ENCODE assay signal across 1 cellular context in the genomic region with DNA sequence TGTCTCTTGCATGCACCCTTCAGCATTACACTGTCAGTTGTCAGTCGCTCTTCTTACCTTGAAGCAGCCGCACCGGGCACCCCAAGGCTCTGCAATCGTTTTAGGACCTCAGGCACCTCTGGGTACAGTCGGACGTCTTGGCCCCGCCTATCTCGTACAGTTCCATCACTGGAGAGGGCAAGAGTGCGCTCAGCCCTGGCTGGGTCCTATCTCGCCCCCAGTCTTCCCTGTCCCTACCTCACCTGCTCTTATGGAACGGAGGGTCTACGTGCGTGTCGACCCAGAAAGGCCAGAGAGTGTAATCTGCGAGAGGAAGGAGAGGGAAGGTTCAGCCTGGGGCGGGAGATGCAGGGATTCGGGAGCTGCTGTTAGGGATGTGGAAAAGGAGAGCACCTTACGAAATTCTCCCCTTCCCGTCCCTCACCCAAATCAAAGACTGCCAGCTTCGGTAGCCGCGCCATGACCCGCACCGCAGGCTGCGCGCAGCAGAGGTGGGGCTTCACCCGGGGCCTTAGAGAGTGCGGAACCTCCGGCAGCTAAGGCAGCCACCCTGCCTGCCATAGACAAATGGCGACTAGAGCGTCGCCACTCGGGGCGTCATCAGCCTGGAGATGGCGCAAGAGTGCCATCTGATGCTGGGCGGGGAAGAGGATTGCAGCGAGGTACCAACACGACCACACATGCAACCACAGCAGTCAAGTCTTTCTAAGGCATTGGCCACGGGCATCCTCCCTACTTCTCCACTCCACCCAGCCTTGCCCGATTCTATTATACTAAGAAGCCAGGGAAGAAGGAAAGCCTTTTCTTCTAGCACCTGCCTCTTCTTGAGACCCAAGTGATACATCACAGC.
TF ChIP-seq lines count a peak whose summit lies in the region.

Gene MDP1, minus strand, starts transcription at position 572 of the 850 bp plus-strand sequence. Its CDS starts 111 bp downstream, at position 461.

TF ChIP-seq in K562, 482 proteins besides CTCF, POLR2A, EP300 and RAD21 (continued from another document and continues in another):
- TF ChIP-seq, protein P1, sequence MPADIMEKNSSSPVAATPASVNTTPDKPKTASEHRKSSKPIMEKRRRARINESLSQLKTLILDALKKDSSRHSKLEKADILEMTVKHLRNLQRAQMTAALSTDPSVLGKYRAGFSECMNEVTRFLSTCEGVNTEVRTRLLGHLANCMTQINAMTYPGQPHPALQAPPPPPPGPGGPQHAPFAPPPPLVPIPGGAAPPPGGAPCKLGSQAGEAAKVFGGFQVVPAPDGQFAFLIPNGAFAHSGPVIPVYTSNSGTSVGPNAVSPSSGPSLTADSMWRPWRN (IDR thresholded peaks at IDR 0.05; ENCODE audit: low read depth), result no peak
- TF ChIP-seq CREB1 (IDR thresholded peaks at IDR 0.05), result peak; percentile 88
- peak; percentile 93 for TF ChIP-seq CREB1 (CRISPR knock-in tag; IDR thresholded peaks at IDR 0.05)
- TF ChIP-seq KLF16 (IDR thresholded peaks at IDR 0.05), result no peak
- TF ChIP-seq SAP30 (IDR thresholded peaks at IDR 0.05; ENCODE audit: borderline replicate concordance, insufficient read depth, low read depth, low read length, poor library complexity, severe bottlenecking), result no peak
- TF ChIP-seq DMBX1 (CRISPR knock-in tag; IDR thresholded peaks at IDR 0.05; ENCODE audit: borderline replicate concordance), result no peak
- TF ChIP-seq NCOR1 (IDR thresholded peaks at IDR 0.05), result 0 out of 2 replicates have a peak, but pooled peaks have one; percentile 11
- TF ChIP-seq ZNF263 (CRISPR knock-in tag; IDR thresholded peaks at IDR 0.05; ENCODE audit: borderline replicate concordance), result no peak; the same call in 1 of the 2 replicates
- TF ChIP-seq CBX3 (IDR thresholded peaks at IDR 0.05; ENCODE audit: borderline replicate concordance in 1 of 2, low read length in 2 of 2), result no peak
- no peak for TF ChIP-seq ZNF282 (CRISPR knock-in tag; IDR thresholded peaks at IDR 0.05)
- TF ChIP-seq PTRF (tag; IDR thresholded peaks at IDR 0.05), result no peak
- TF ChIP-seq ZBTB7A (IDR thresholded peaks at IDR 0.05; ENCODE audit: borderline replicate concordance, control insufficient read depth, low read depth, low read length), result no peak
- no peak for TF ChIP-seq ILK (tag; IDR thresholded peaks at IDR 0.05; ENCODE audit: borderline replicate concordance, low read depth)
- TF ChIP-seq NFATC3 (IDR thresholded peaks at IDR 0.05), result no peak
- TF ChIP-seq HMG20A (CRISPR knock-in tag; conservative IDR thresholded peaks at IDR 0.05), result no peak
- TF ChIP-seq RBFOX2 (IDR thresholded peaks at IDR 0.05; ENCODE audit: low read depth, low read length), result peak; percentile 85
- TF ChIP-seq ZKSCAN3 (CRISPR knock-in tag; IDR thresholded peaks at IDR 0.05), result no peak
- TF ChIP-seq SMAD3 (CRISPR knock-in tag; conservative IDR thresholded peaks at IDR 0.05), result 0 out of 2 replicates have a peak, but pooled peaks have one; percentile 12
- TF ChIP-seq, protein P2, sequence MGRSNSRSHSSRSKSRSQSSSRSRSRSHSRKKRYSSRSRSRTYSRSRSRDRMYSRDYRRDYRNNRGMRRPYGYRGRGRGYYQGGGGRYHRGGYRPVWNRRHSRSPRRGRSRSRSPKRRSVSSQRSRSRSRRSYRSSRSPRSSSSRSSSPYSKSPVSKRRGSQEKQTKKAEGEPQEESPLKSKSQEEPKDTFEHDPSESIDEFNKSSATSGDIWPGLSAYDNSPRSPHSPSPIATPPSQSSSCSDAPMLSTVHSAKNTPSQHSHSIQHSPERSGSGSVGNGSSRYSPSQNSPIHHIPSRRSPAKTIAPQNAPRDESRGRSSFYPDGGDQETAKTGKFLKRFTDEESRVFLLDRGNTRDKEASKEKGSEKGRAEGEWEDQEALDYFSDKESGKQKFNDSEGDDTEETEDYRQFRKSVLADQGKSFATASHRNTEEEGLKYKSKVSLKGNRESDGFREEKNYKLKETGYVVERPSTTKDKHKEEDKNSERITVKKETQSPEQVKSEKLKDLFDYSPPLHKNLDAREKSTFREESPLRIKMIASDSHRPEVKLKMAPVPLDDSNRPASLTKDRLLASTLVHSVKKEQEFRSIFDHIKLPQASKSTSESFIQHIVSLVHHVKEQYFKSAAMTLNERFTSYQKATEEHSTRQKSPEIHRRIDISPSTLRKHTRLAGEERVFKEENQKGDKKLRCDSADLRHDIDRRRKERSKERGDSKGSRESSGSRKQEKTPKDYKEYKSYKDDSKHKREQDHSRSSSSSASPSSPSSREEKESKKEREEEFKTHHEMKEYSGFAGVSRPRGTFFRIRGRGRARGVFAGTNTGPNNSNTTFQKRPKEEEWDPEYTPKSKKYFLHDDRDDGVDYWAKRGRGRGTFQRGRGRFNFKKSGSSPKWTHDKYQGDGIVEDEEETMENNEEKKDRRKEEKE (IDR thresholded peaks at IDR 0.05; ENCODE audit: borderline replicate concordance in 1 of 2, control insufficient read depth in 1 of 2, low read depth in 2 of 2, low read length in 1 of 2), result no peak
- TF ChIP-seq ZNF253 (CRISPR knock-in tag; conservative IDR thresholded peaks at IDR 0.05), result no peak
- peak; percentile 46; the same call in 1 of the 2 replicates for TF ChIP-seq NKRF (IDR thresholded peaks at IDR 0.05; ENCODE audit: borderline replicate concordance)
- no peak for TF ChIP-seq ZNF699 (CRISPR knock-in tag; IDR thresholded peaks at IDR 0.05; ENCODE audit: insufficient replicate concordance)
- no peak for TF ChIP-seq IFI16 (CRISPR knock-in tag; IDR thresholded peaks at IDR 0.05)
- no peak for TF ChIP-seq NCOA6 (IDR thresholded peaks at IDR 0.05)
- TF ChIP-seq, protein P3, sequence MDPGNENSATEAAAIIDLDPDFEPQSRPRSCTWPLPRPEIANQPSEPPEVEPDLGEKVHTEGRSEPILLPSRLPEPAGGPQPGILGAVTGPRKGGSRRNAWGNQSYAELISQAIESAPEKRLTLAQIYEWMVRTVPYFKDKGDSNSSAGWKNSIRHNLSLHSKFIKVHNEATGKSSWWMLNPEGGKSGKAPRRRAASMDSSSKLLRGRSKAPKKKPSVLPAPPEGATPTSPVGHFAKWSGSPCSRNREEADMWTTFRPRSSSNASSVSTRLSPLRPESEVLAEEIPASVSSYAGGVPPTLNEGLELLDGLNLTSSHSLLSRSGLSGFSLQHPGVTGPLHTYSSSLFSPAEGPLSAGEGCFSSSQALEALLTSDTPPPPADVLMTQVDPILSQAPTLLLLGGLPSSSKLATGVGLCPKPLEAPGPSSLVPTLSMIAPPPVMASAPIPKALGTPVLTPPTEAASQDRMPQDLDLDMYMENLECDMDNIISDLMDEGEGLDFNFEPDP (CRISPR knock-in tag; IDR thresholded peaks at IDR 0.05), result no peak
- TF ChIP-seq MAFK (IDR thresholded peaks at IDR 0.05; ENCODE audit: low read length), result no peak
- no peak for TF ChIP-seq GTF2A2 (tag; IDR thresholded peaks at IDR 0.05)
- no peak for TF ChIP-seq IRF9 (tag; IDR thresholded peaks at IDR 0.05)
- peak; percentile 81 for TF ChIP-seq TAF1 (IDR thresholded peaks at IDR 0.05; ENCODE audit: control insufficient read depth, extremely low read depth, insufficient read depth, low read length, severe bottlenecking)
- TF ChIP-seq, protein P4, sequence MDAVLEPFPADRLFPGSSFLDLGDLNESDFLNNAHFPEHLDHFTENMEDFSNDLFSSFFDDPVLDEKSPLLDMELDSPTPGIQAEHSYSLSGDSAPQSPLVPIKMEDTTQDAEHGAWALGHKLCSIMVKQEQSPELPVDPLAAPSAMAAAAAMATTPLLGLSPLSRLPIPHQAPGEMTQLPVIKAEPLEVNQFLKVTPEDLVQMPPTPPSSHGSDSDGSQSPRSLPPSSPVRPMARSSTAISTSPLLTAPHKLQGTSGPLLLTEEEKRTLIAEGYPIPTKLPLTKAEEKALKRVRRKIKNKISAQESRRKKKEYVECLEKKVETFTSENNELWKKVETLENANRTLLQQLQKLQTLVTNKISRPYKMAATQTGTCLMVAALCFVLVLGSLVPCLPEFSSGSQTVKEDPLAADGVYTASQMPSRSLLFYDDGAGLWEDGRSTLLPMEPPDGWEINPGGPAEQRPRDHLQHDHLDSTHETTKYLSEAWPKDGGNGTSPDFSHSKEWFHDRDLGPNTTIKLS (IDR thresholded peaks at IDR 0.05; ENCODE audit: borderline replicate concordance, low read depth), result peak; percentile 44; the same call in 1 of the 2 replicates
- no peak for TF ChIP-seq CGGBP1 (CRISPR knock-in tag; IDR thresholded peaks at IDR 0.05)
- TF ChIP-seq CBFA2T3 (IDR thresholded peaks at IDR 0.05), result no peak
- no peak for TF ChIP-seq ZNF12 (CRISPR knock-in tag; IDR thresholded peaks at IDR 0.05)
- no peak for TF ChIP-seq ZNF146 (CRISPR knock-in tag; IDR thresholded peaks at IDR 0.05; ENCODE audit: unreplicated experiment)
- no peak for TF ChIP-seq MXI1 (IDR thresholded peaks at IDR 0.05; ENCODE audit: low read depth, low read length)
- TF ChIP-seq SMARCA5 (IDR thresholded peaks at IDR 0.05), result no peak
- no peak for TF ChIP-seq SMAD1 (IDR thresholded peaks at IDR 0.05; ENCODE audit: low read depth, low read length, partially characterized antibody)
- peak; percentile 25; the same call in 1 of the 2 replicates for TF ChIP-seq MTA3 (IDR thresholded peaks at IDR 0.05; ENCODE audit: borderline replicate concordance)
- no peak for TF ChIP-seq ZNF174 (CRISPR knock-in tag; IDR thresholded peaks at IDR 0.05)
- TF ChIP-seq HOMEZ (CRISPR knock-in tag; IDR thresholded peaks at IDR 0.05), result no peak
- no peak for TF ChIP-seq HDAC8 (tag; IDR thresholded peaks at IDR 0.05)
- no peak for TF ChIP-seq PRPF4 (IDR thresholded peaks at IDR 0.05; ENCODE audit: insufficient read depth, low read depth, low read length, poor library complexity, severe bottlenecking)
- peak; percentile 77; the same call in 1 of the 2 replicates for TF ChIP-seq ILF3 (IDR thresholded peaks at IDR 0.05; ENCODE audit: borderline replicate concordance)
- TF ChIP-seq COPS2 (conservative IDR thresholded peaks at IDR 0.05), result no peak
- TF ChIP-seq ZNF695 (CRISPR knock-in tag; IDR thresholded peaks at IDR 0.05), result no peak
- TF ChIP-seq SRSF1 (IDR thresholded peaks at IDR 0.05; ENCODE audit: low read depth, low read length), result no peak
- TF ChIP-seq NR2C1 (IDR thresholded peaks at IDR 0.05), result no peak
- no peak for TF ChIP-seq NR2C1 (tag; IDR thresholded peaks at IDR 0.05)
- TF ChIP-seq SRSF9 (IDR thresholded peaks at IDR 0.05; ENCODE audit: borderline replicate concordance, low read depth, low read length), result no peak
